8 cellular contexts compared by ENCODE assay signal in the genomic region with DNA sequence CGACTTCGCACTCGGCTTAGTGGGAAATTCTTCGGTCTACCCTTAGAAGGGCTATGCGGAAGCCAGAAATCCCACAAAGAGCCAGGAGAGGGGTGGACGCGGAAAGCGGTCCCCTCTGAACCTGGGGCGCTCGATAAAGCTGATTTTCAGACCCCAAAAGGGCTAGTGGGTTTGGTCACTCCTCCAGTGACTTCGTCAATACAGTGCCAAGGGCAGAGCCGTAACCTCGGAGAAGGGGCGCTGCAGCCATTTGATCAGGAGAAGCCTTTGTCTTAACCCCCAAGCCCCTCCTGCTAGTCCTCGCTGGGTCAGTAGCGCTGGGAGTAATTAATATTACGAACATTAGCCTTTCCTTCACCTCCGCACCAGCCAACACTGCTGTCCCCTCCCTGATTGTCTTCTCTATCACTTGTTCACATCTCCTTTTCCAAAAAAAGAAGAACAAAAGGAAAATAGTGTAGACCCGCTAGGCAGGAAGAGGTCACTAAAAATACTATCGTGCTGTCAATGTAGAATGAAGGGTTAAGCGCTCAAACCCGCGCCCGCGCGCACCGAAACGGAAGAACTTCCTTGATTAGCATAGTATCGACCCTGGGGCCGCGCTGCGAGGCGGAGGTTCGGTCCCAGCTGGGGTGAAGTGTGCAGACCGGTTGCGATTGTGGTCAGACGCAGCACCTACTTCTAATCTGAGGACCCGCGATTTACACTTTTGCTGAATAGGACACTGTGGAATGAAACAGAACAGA.
DNase-seq lines count a peak whose midpoint lies in the region; ATAC-seq and TF ChIP-seq lines count a peak whose summit lies in the region.

No MANE protein-coding gene starts in this region.

- ATAC-seq in HG03439 (IDR thresholded peaks at IDR 0.05; ENCODE audit: unreplicated experiment) (peak; percentile 3), left cardiac atrium (peak; percentile 28 to 34)
- peak; percentile 38 for ATAC-seq in activated naive CD8-positive, alpha-beta T cell treated with anti-CD3 and anti-CD28 coated beads, Interleukin-2, amount 10 ng/mL, durations not matched to agents 7 days and 5 days (ENCODE audit: low read depth)

- H3K9me3 Mint-ChIP-seq in activated naive CD8-positive, alpha-beta T cell treated with anti-CD3 and anti-CD28 coated beads, Interleukin-2, amount 10 ng/mL, durations not matched to agents 7 days and 5 days = no peaks in the 10 kb centered on the region
- H3K9me3 Mint-ChIP-seq in progenitor cell of endocrine pancreas (ENCODE audit: low read depth) = no peaks in the 10 kb centered on the region

- TF ChIP-seq CTCF in progenitor cell of endocrine pancreas (IDR thresholded peaks at IDR 0.05; ENCODE audit: unreplicated experiment) = no peak

- DNase-seq in NCI-H2081 (lab: John Stamatoyannopoulos, UW) (peak; percentile 25 to 62), NCI-H2081 treated with DMSO at 0.1 percent for 48 hours (lab: John Stamatoyannopoulos, UW) (no peak), RPMI8226 (peak; percentile 52), left cardiac atrium (peak; percentile 45), progenitor cell of endocrine pancreas (ENCODE audit: low spot score, unreplicated experiment) (peak; percentile 39), HuH-7.5 (ENCODE audit: low spot score) (no peak)
- DNase-seq in activated naive CD8-positive, alpha-beta T cell treated with anti-CD3 and anti-CD28 coated beads, Interleukin-2, amount 10 ng/mL, durations not matched to agents 7 days and 5 days = peak; percentile 68

- intact Hi-C loops in left cardiac atrium (cut with DNase I) = loop anchor here in 1 of 2 donors (10.0 kb wide), 1 partner anchor 93 kb away; no protein-coding TSS in a partner anchor

- POLR2A ChIA-PET in activated naive CD8-positive, alpha-beta T cell treated with anti-CD3 and anti-CD28 coated beads, Interleukin-2, amount 10 ng/mL, durations not matched to agents 7 days and 5 days (lab: Charles Lee) = interaction anchor here (1.0 kb wide), 2 partner anchors 52 to 311 kb away, joined by 3 to 4 read pairs; no protein-coding TSS in a partner anchor

- peaks cover 20% of the 10 kb centered on the region for H3K27me3 Mint-ChIP-seq in activated naive CD8-positive, alpha-beta T cell treated with anti-CD3 and anti-CD28 coated beads, Interleukin-2, amount 10 ng/mL, durations not matched to agents 7 days and 5 days
- peaks cover 32% of the 10 kb centered on the region for H3K27me3 Mint-ChIP-seq in progenitor cell of endocrine pancreas

- H3K27ac Mint-ChIP-seq in activated naive CD8-positive, alpha-beta T cell treated with anti-CD3 and anti-CD28 coated beads, Interleukin-2, amount 10 ng/mL, durations not matched to agents 7 days and 5 days = peak overlapping the region; percentile 79
- H3K27ac Mint-ChIP-seq in progenitor cell of endocrine pancreas = peak overlapping the region; percentile 98

- no peaks in the 10 kb centered on the region for H3K36me3 Mint-ChIP-seq in activated naive CD8-positive, alpha-beta T cell treated with anti-CD3 and anti-CD28 coated beads, Interleukin-2, amount 10 ng/mL, durations not matched to agents 7 days and 5 days
- H3K36me3 Mint-ChIP-seq in progenitor cell of endocrine pancreas (ENCODE audit: insufficient read depth) = no peaks in the 10 kb centered on the region

- peak overlapping the region; percentile 94 for H3K4me3 Mint-ChIP-seq in activated naive CD8-positive, alpha-beta T cell treated with anti-CD3 and anti-CD28 coated beads, Interleukin-2, amount 10 ng/mL, durations not matched to agents 7 days and 5 days
- peak overlapping the region; percentile 87 for H3K4me3 Mint-ChIP-seq in progenitor cell of endocrine pancreas (ENCODE audit: low read depth)

- H3K4me1 Mint-ChIP-seq in activated naive CD8-positive, alpha-beta T cell treated with anti-CD3 and anti-CD28 coated beads, Interleukin-2, amount 10 ng/mL, durations not matched to agents 7 days and 5 days = peaks cover 16% of the 10 kb centered on the region
- H3K4me1 Mint-ChIP-seq in progenitor cell of endocrine pancreas (ENCODE audit: low read depth) = peaks cover 21% of the 10 kb centered on the region

Comparison
In these comparisons a context has a peak if more than half of its experiments do, and no peak if none do; other contexts are left out.
1. DNase-seq: peak in NCI-H2081 (2 of 2), RPMI8226 (single experiment), activated naive CD8-positive, alpha-beta T cell treated with anti-CD3 and anti-CD28 coated beads, Interleukin-2, amount 10 ng/mL, durations not matched to agents 7 days and 5 days (single experiment), left cardiac atrium (single experiment) and progenitor cell of endocrine pancreas (single experiment); none in NCI-H2081 treated with DMSO at 0.1 percent for 48 hours (single experiment) and HuH-7.5 (single experiment).
2. Peak in every context shown above with its lines, with median percentiles within 50 percentile points of each other: ATAC-seq.